In genomic region chr18:26894006-26894405, GRCh38 we compare ENCODE assay signal across 14 cellular contexts. TPM values are rescaled to one million over a fixed set of nuclear protein-coding genes. Genes with fewer than 3 reads are reported as not detected.
"Had no signal": no experiment of that assay in that cellular context is flagged by ENCODE, and none has a peak within 500 bp of the region (broad histone marks: within the 10 kb centered on the region; RNA-seq: fewer than 3 reads in every experiment).

No MANE protein-coding gene starts in this region.

- ATAC-seq: activated T-helper 17 cell treated with anti-CD3 and anti-CD28 coated beads, Interleukin-2, amount 50 U/mL, for 72 hours; natural killer cell had no signal

- H3K27me3 Mint-ChIP-seq: activated T-helper 17 cell treated with anti-CD3 and anti-CD28 coated beads, Interleukin-2, amount 50 U/mL, for 72 hours; memory B cell had no signal

- H3K9me3 Mint-ChIP-seq: activated T-helper 17 cell treated with anti-CD3 and anti-CD28 coated beads, Interleukin-2, amount 50 U/mL, for 72 hours had no signal

- DNase-seq: activated CD4-positive, alpha-beta T cell treated with anti-CD3 and anti-CD28 coated beads, Interleukin-2, amount 50 U/mL, for 48 hours; activated naive CD4-positive, alpha-beta T cell treated with anti-CD3 and anti-CD28 coated beads, Interleukin-2, amount 50 U/mL, for 16 hours; effector memory CD4-positive, alpha-beta T cell; foreskin melanocyte; natural killer cell; occipital lobe; right lobe of liver; stomach had no signal

- H3K4me1 ChIP-seq: right lobe of liver, stomach had no signal

- H3K36me3 ChIP-seq: right lobe of liver, stomach had no signal

- H3K4me1 Mint-ChIP-seq: activated T-helper 17 cell treated with anti-CD3 and anti-CD28 coated beads, Interleukin-2, amount 50 U/mL, for 72 hours; memory B cell; natural killer cell had no signal

- H3K9me3 ChIP-seq: right lobe of liver, stomach had no signal

- H3K27ac ChIP-seq: epithelial cell of prostate, right lobe of liver, stomach had no signal

- H3K4me3 ChIP-seq: right lobe of liver, stomach had no signal

- H3K27me3 ChIP-seq: right lobe of liver, stomach had no signal

- H3K27ac Mint-ChIP-seq: activated T-helper 17 cell treated with anti-CD3 and anti-CD28 coated beads, Interleukin-2, amount 50 U/mL, for 72 hours; memory B cell; natural killer cell; progenitor cell of endocrine pancreas had no signal

- H3K4me3 Mint-ChIP-seq: activated T-helper 17 cell treated with anti-CD3 and anti-CD28 coated beads, Interleukin-2, amount 50 U/mL, for 72 hours; memory B cell; natural killer cell had no signal

- H3K36me3 Mint-ChIP-seq: memory B cell, natural killer cell had no signal

RNA-seq across cellular contexts. Expression of gene AQP4, which starts 28.5 kb away (rescaled TPM):
- total RNA-seq: activated T-helper 17 cell treated with anti-CD3 and anti-CD28 coated beads, Interleukin-2, amount 50 U/mL, for 72 hours; fibroblast of lung; natural killer cell; T-helper 1 cell treated with Interleukin-12 subunit alpha and Interleukin-12 subunit beta and Interleukin-4 antibody, amounts not matched to agents 30 ng/mL and 1 ng/mL, for 36 hours had no signal
- polyA plus RNA-seq: fibroblast of lung had no signal
